Comparison of ENCODE assay signal across 8 cellular contexts in genomic region chr17:17682737-17683675, GRCh38. TPM values are rescaled to one million over a fixed set of nuclear protein-coding genes. Genes with fewer than 3 reads are reported as not detected.
DNase-seq lines count a peak whose midpoint lies in the region; TF ChIP-seq lines count a peak whose summit lies in the region.

No MANE protein-coding gene starts in this region.

- H3K27ac ChIP-seq in HUES48 (ENCODE audit: low read depth, low read length) (peak overlapping the region; percentile 51), ascending aorta (peak overlapping the region; percentile 86 to 91)

- H3K9me3 ChIP-seq in HUES48 (ENCODE audit: control insufficient read depth, insufficient read depth, low read length) (no peaks in the 10 kb centered on the region), ascending aorta (no peaks in the 10 kb centered on the region)

- H3K9ac ChIP-seq in HUES48 (ENCODE audit: low read depth, low read length), result no peak overlapping the region

- DNase-seq in AG08395 (ENCODE audit: low spot score) (peak; percentile 56), T-helper 2 cell (peak in 4 of 5 experiments; percentile 40 to 66 (median 55)), ascending aorta (ENCODE audit: low spot score in 2 of 2) (peak in 1 of 2 donors; percentile 82), hippocampal formation (lab: John Stamatoyannopoulos, UW) (peak; percentile 45 to 75), retinal pigment epithelial cell (ENCODE audit: low read depth) (no peak), NCI-H774 (lab: John Stamatoyannopoulos, UW) (no peak)

- intact Hi-C loops in ascending aorta (cut with DNase I), result loop anchor here (1.0 to 5.0 kb wide), 4 partner anchors 11 to 289 kb away; partner anchors contain the start of genes DRC3 and TOM1L2

- TF ChIP-seq CTCF in ascending aorta (IDR thresholded peaks at IDR 0.05) (peak in 1 of 3 experiments; percentile 4), retinal pigment epithelial cell (conservative IDR thresholded peaks at IDR 0.05; ENCODE audit: low read depth, low read length) (no peak)

- no peaks in the 10 kb centered on the region for H3K36me3 ChIP-seq in HUES48 (ENCODE audit: control insufficient read depth, insufficient read depth, low read length)
- no peaks in the 10 kb centered on the region for H3K36me3 ChIP-seq in ascending aorta

- H3K4me3 ChIP-seq in HUES48 (ENCODE audit: low read depth, low read length) (peak overlapping the region; percentile 63), ascending aorta (peak overlapping the region; percentile 72 to 93), retinal pigment epithelial cell (ENCODE audit: low read length) (peak overlapping the region; percentile 73)

- H3K4me1 ChIP-seq in HUES48 (ENCODE audit: control insufficient read depth, insufficient read depth, low read length), result peaks cover 23% of the 10 kb centered on the region; the same call in 1 of the 2 replicates
- H3K4me1 ChIP-seq in ascending aorta, result peaks cover 0 to 24% of the 10 kb centered on the region in 2 donors

- H3K27me3 ChIP-seq in HUES48 (ENCODE audit: control insufficient read depth, insufficient read depth, low read length) (peaks cover 98% of the 10 kb centered on the region), ascending aorta (no peaks in the 10 kb centered on the region)

- TF ChIP-seq POLR2A in GM19099 (IDR thresholded peaks at IDR 0.05; ENCODE audit: extremely low read depth, insufficient read length, low read depth), result peak; percentile 24

RNA-seq across cellular contexts. Expression of gene RAI1, which starts 1.7 kb away (rescaled TPM):
- total RNA-seq in ascending aorta, result 24.7 TPM

Comparison
In these comparisons a context has a peak if more than half of its experiments do, and no peak if none do; other contexts are left out.
1. DNase-seq: peak in AG08395 (single experiment), T-helper 2 cell (4 of 5) and hippocampal formation (2 of 2); none in retinal pigment epithelial cell (single experiment) and NCI-H774 (single experiment).
2. Peak in every context shown above with its lines, with median percentiles within 50 percentile points of each other: H3K4me3 ChIP-seq.